Comparison of ENCODE assay signal across 18 cellular contexts in genomic region chr6:157693867-157694266, GRCh38.
A peak's percentile ranks its signal among the peaks of the same experiment; 100 is the strongest.
DNase-seq lines count a peak whose midpoint lies in the region; ATAC-seq and TF ChIP-seq lines count a peak whose summit lies in the region.
"Had no signal": no experiment of that assay in that cellular context is flagged by ENCODE, and none has a peak within 500 bp of the region (broad histone marks: within the 10 kb centered on the region; RNA-seq: fewer than 3 reads in every experiment).

No MANE protein-coding gene starts in this region.

- H3K27ac ChIP-seq in coronary artery (peak overlapping the region; percentile 3 to 49), right lobe of liver (no peak overlapping the region), upper lobe of right lung (no peak overlapping the region), prostate gland (no peak overlapping the region)

- intact Hi-C loops in Right ventricle myocardium superior (cut with DNase I), result no loop called here
- intact Hi-C loops in right lobe of liver (cut with DNase I), result no loop called here
- intact Hi-C loops in upper lobe of right lung (cut with DNase I), result no loop called here
- intact Hi-C loops in prostate gland (cut with DNase I), result no loop called here

- no peak for TF ChIP-seq POLR2A in right lobe of liver (IDR thresholded peaks at IDR 0.05)
- TF ChIP-seq POLR2A in prostate gland (IDR thresholded peaks at IDR 0.05), result no peak

- peak; percentile 91 for ATAC-seq in Right ventricle myocardium superior (ENCODE audit: poor library complexity)
- ATAC-seq in right lobe of liver, result peak; percentile 63 to 77 (median 74)
- ATAC-seq in upper lobe of right lung, result peak; percentile 32
- no peak for ATAC-seq in HG02938 (IDR thresholded peaks at IDR 0.05; ENCODE audit: unreplicated experiment)
- ATAC-seq: naive thymus-derived CD8-positive, alpha-beta T cell had no signal

- H3K4me3 ChIP-seq in coronary artery, result peak overlapping the region; percentile 48
- no peak overlapping the region for H3K4me3 ChIP-seq in right lobe of liver
- no peak overlapping the region for H3K4me3 ChIP-seq in upper lobe of right lung
- no peak overlapping the region for H3K4me3 ChIP-seq in prostate gland

- no peak for TF ChIP-seq CTCF in coronary artery (IDR thresholded peaks at IDR 0.05)
- TF ChIP-seq CTCF in right lobe of liver (IDR thresholded peaks at IDR 0.05), result no peak
- no peak for TF ChIP-seq CTCF in upper lobe of right lung (IDR thresholded peaks at IDR 0.05)
- no peak for TF ChIP-seq CTCF in prostate gland (IDR thresholded peaks at IDR 0.05)

- H3K9me3 ChIP-seq in right lobe of liver (no peaks in the 10 kb centered on the region), upper lobe of right lung (no peaks in the 10 kb centered on the region), prostate gland (no peaks in the 10 kb centered on the region)

- H3K4me1 ChIP-seq in right lobe of liver (no peaks in the 10 kb centered on the region), upper lobe of right lung (peaks cover 4% of the 10 kb centered on the region), prostate gland (replicated peaks) (no peaks in the 10 kb centered on the region)

- no peaks in the 10 kb centered on the region for H3K36me3 ChIP-seq in right lobe of liver
- H3K36me3 ChIP-seq in upper lobe of right lung, result no peaks in the 10 kb centered on the region
- no peaks in the 10 kb centered on the region for H3K36me3 ChIP-seq in prostate gland

- 39% methylated on average over 3 of the region's 7 CpGs for WGBS in right lobe of liver (ENCODE audit: insufficient coverage, low coverage, low lambda C conversion rate, missing lambda C conversion rate)
- WGBS in prostate gland, result 62% methylated on average over 7 of the region's 7 CpGs

- peak; percentile 84 for DNase-seq in coronary artery (ENCODE audit: low spot score)
- peak; percentile 80 for DNase-seq in Right ventricle myocardium superior
- DNase-seq in right lobe of liver, result no peak
- DNase-seq in upper lobe of right lung, result peak; percentile 25
- no peak for DNase-seq in prostate gland (ENCODE audit: low spot score)
- no peak for DNase-seq in HT-29 (ENCODE audit: low spot score)
- DNase-seq: DMS79 treated with DMSO at 0.1 percent for 48 hours; GF-D8; H9; NCI-H146; nucleus accumbens; OCI-M1; small intestine; stimulated activated CD4-positive, alpha-beta T cell treated with anti-CD3 and anti-CD28 coated beads, Interleukin-1b, Interleukin-23, amount 100 ng/mL, for 48 hours; T-helper 2 cell; trophoblast cell had no signal

- H3K27me3 ChIP-seq in right lobe of liver, result no peaks in the 10 kb centered on the region
- no peaks in the 10 kb centered on the region for H3K27me3 ChIP-seq in upper lobe of right lung
- no peaks in the 10 kb centered on the region for H3K27me3 ChIP-seq in prostate gland (replicated peaks; ENCODE audit: insufficient read depth)

Comparison
In these comparisons a context has a peak if more than half of its experiments do, and no peak if none do; other contexts are left out.
1. DNase-seq: peak in coronary artery (single experiment), Right ventricle myocardium superior (single experiment) and upper lobe of right lung (single experiment); none in right lobe of liver (0 of 3), prostate gland (single experiment) and HT-29 (single experiment).
2. H3K27ac ChIP-seq: peak in coronary artery (2 of 2); none in right lobe of liver (0 of 3), upper lobe of right lung (single experiment) and prostate gland (0 of 2).